Comparison of ENCODE assay signal across 8 cellular contexts in the genomic region with DNA sequence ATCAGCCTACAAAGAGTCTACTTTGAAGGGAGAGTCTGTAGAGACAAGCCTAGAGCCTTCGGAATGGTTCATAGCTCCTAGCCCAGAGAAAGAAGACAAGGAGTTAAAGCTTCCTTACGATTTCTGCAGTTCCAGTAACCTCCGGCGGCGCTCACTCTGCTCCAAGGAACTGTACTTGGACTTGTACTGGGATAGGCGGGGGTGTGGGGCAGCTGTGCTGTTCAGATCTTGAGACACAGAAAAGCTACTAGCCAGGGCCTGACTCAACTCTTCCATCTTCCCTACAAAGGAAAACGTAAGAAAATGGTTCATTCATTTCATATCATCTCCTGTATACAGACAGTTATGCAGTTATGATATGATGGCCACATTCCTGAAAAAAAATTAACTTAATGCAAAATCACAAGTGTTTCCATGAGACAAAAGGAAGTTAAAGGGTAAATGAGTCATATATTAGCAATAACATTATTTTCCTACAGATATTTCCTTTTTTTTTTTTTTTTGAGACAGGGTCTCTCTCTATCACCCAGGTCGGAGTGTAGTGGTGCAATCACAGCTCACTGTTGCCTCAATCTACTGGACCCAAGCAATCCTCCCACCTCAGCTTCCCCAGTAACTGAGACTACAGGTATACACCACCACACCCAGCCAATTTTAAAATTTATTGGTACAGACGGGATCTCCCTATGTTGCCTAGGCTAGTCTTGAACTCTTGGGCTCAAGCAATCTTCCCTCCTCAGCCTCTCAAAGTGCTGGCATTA. TPM values are rescaled to one million over a fixed set of nuclear protein-coding genes. Genes with fewer than 3 reads are reported as not detected.
DNase-seq lines count a peak whose midpoint lies in the region; ATAC-seq, FAIRE-seq and TF ChIP-seq lines count a peak whose summit lies in the region.

No MANE protein-coding gene starts in this region.

- WGBS in small intestine, 3 donors, result 53 to 64% (median 62%) methylated on average over 9 of the region's 9 CpGs

- peaks cover 37% of the 10 kb centered on the region for H3K4me1 Mint-ChIP-seq in activated CD8-positive, alpha-beta T cell treated with anti-CD3 and anti-CD28 coated beads for 36 hours (ENCODE audit: low read depth)

- no peaks in the 10 kb centered on the region for H3K9me3 Mint-ChIP-seq in activated CD8-positive, alpha-beta T cell treated with anti-CD3 and anti-CD28 coated beads for 36 hours

- H3K27ac Mint-ChIP-seq in activated CD8-positive, alpha-beta T cell treated with anti-CD3 and anti-CD28 coated beads for 36 hours, result peak overlapping the region; percentile 88

- POLR2A ChIA-PET in activated CD8-positive, alpha-beta T cell treated with anti-CD3 and anti-CD28 coated beads for 36 hours (lab: Charles Lee), result interaction anchor here (0.6 to 1.3 kb wide), 3 partner anchors 17 to 73 kb away, joined by 3 read pairs; no protein-coding TSS in a partner anchor

- no peak overlapping the region for H3K4me3 ChIP-seq in cardiac muscle cell
- H3K4me3 ChIP-seq in small intestine (ENCODE audit: low read depth in 1 of 2, low read length in 2 of 2), result no peak overlapping the region

- H3K27me3 ChIP-seq in cardiac muscle cell (no peaks in the 10 kb centered on the region), small intestine (ENCODE audit: control insufficient read depth in 2 of 2, insufficient read depth in 2 of 2, low read length in 2 of 2) (no peaks in the 10 kb centered on the region)

- peak overlapping the region; percentile 2 for H3K4me3 Mint-ChIP-seq in activated CD8-positive, alpha-beta T cell treated with anti-CD3 and anti-CD28 coated beads for 36 hours

- H3K9me3 ChIP-seq in cardiac muscle cell (ENCODE audit: low read depth) (no peaks in the 10 kb centered on the region), small intestine (ENCODE audit: control insufficient read depth, low read depth) (no peaks in the 10 kb centered on the region)

- H3K27ac ChIP-seq in cardiac muscle cell (no peak overlapping the region), small intestine (ENCODE audit: low read depth in 1 of 2, low read length in 1 of 2) (peak overlapping the region in 1 of 2 donors; percentile 78)

- peaks cover 7% of the 10 kb centered on the region for H3K36me3 ChIP-seq in cardiac muscle cell
- H3K36me3 ChIP-seq in small intestine (ENCODE audit: control insufficient read depth in 2 of 2, insufficient read depth in 2 of 2, low read length in 2 of 2), result peaks cover 7 to 18% of the 10 kb centered on the region in 2 donors

- no peaks in the 10 kb centered on the region for H3K27me3 Mint-ChIP-seq in activated CD8-positive, alpha-beta T cell treated with anti-CD3 and anti-CD28 coated beads for 36 hours

- no peak for ATAC-seq in activated CD8-positive, alpha-beta T cell treated with anti-CD3 and anti-CD28 coated beads for 36 hours

- H3K36me3 Mint-ChIP-seq in activated CD8-positive, alpha-beta T cell treated with anti-CD3 and anti-CD28 coated beads for 36 hours (ENCODE audit: low read depth), result peaks cover 33% of the 10 kb centered on the region

- DNase-seq in H54 (ENCODE audit: insufficient read length, low spot score), result peak; percentile 53
- DNase-seq in activated CD8-positive, alpha-beta T cell treated with anti-CD3 and anti-CD28 coated beads for 36 hours, result peak; percentile 30
- peak in 1 of 2 donors; percentile 97 for DNase-seq in cardiac muscle cell (ENCODE audit: low read depth in 1 of 2, low spot score in 1 of 2)
- DNase-seq in small intestine, result peak; percentile 37
- DNase-seq in NOMO-1 treated with dmso at 0.1 percent for 144 hours (lab: John Stamatoyannopoulos, UW; ENCODE audit: unreplicated experiment), result no peak
- DNase-seq in NCI-H510A treated with DMSO at 0.1 percent for 48 hours (lab: John Stamatoyannopoulos, UW), result no peak
- no peak for DNase-seq in NCI-H1417 (lab: John Stamatoyannopoulos, UW)
- no peak for DNase-seq in NCI-H345 (lab: John Stamatoyannopoulos, UW)

- TF ChIP-seq CTCF in activated CD8-positive, alpha-beta T cell treated with anti-CD3 and anti-CD28 coated beads for 36 hours (IDR thresholded peaks at IDR 0.05), result no peak
- peak; percentile 35 for TF ChIP-seq CTCF in cardiac muscle cell (IDR thresholded peaks at IDR 0.05; ENCODE audit: low read depth, low read length)

- intact Hi-C loops in activated CD8-positive, alpha-beta T cell treated with anti-CD3 and anti-CD28 coated beads for 36 hours (cut with micrococcal nuclease), result no loop called here

- CTCF ChIA-PET in activated CD8-positive, alpha-beta T cell treated with anti-CD3 and anti-CD28 coated beads for 36 hours (lab: Charles Lee), result interaction anchor here (0.6 to 1.7 kb wide), 4 partner anchors 13 to 42 kb away, joined by 3 read pairs; a partner anchor contains a TSS

- H3K4me1 ChIP-seq in cardiac muscle cell (ENCODE audit: low read depth), result no peaks in the 10 kb centered on the region
- H3K4me1 ChIP-seq in small intestine (ENCODE audit: control insufficient read depth in 2 of 2, insufficient read depth in 1 of 2, low read depth in 1 of 2, low read length in 1 of 2), result no peaks in the 10 kb centered on the region

- FAIRE-seq in H54 (lab: Jason Lieb, UNC), result no peak
- no peak for FAIRE-seq in small intestine (lab: Jason Lieb, UNC)

- no peak for TF ChIP-seq POLR2A in H54 (IDR thresholded peaks at IDR 0.05; ENCODE audit: low read depth, low read length)

RNA-seq across cellular contexts. Expression of a gene that starts 4.6 kb away (rescaled TPM):
- total RNA-seq in activated CD8-positive, alpha-beta T cell treated with anti-CD3 and anti-CD28 coated beads for 36 hours, result 10 to 100 TPM; 28.2 to 28.5 TPM
- 16.8 and 20.2 TPM in 2 replicates for total RNA-seq in cardiac muscle cell
- polyA plus RNA-seq in cardiac muscle cell (28.0 and 29.4 TPM in 2 replicates), small intestine (10 to 100 TPM; 19.5 to 24.6 (median 22.1) TPM)

RNA-seq across cellular contexts. Expression of a gene that starts 19.1 kb away (rescaled TPM):
- total RNA-seq in activated CD8-positive, alpha-beta T cell treated with anti-CD3 and anti-CD28 coated beads for 36 hours, result 100 to 1,000 TPM; 101 to 105 TPM
- 116 and 130 TPM in 2 replicates for total RNA-seq in cardiac muscle cell
- polyA plus RNA-seq in cardiac muscle cell (83.9 and 105 TPM in 2 replicates), small intestine (100 to 1,000 TPM in 1 of 3 donors, 10 to 100 TPM in 2; 93.2 to 139 (median 93.3) TPM)

RNA-seq across cellular contexts. Expression of a gene that starts 26.8 kb away (rescaled TPM):
- 1 to 10 TPM; 1.7 to 1.8 TPM for total RNA-seq in activated CD8-positive, alpha-beta T cell treated with anti-CD3 and anti-CD28 coated beads for 36 hours
- 14.0 and 17.1 TPM in 2 replicates for total RNA-seq in cardiac muscle cell
- polyA plus RNA-seq in cardiac muscle cell, result 9.5 and 12.5 TPM in 2 replicates
- polyA plus RNA-seq in small intestine, result 10 to 100 TPM; 11.0 to 18.0 (median 12.4) TPM

RNA-seq across cellular contexts. Expression of a gene that starts 41.8 kb away (rescaled TPM):
- 10 to 100 TPM; 12.3 to 12.9 TPM for total RNA-seq in activated CD8-positive, alpha-beta T cell treated with anti-CD3 and anti-CD28 coated beads for 36 hours
- 24.3 and 26.7 TPM in 2 replicates for total RNA-seq in cardiac muscle cell
- polyA plus RNA-seq in cardiac muscle cell, result 29.2 and 37.3 TPM in 2 replicates
- polyA plus RNA-seq in small intestine, result 10 to 100 TPM; 19.7 to 21.0 (median 20.3) TPM

Comparison
In these comparisons a context has a peak if more than half of its experiments do, and no peak if none do; other contexts are left out.
1. DNase-seq: peak in H54 (single experiment), activated CD8-positive, alpha-beta T cell treated with anti-CD3 and anti-CD28 coated beads for 36 hours (single experiment) and small intestine (single experiment); none in NOMO-1 treated with dmso at 0.1 percent for 144 hours (single experiment), NCI-H510A treated with DMSO at 0.1 percent for 48 hours (single experiment), NCI-H1417 (0 of 3) and NCI-H345 (single experiment).